ENCODE assay signal across 8 cellular contexts in genomic region chr19:7928741-7929701, GRCh38. TPM values are rescaled to one million over a fixed set of nuclear protein-coding genes. Genes with fewer than 3 reads are reported as not detected.
A peak's percentile ranks its signal among the peaks of the same experiment; 100 is the strongest.
DNase-seq lines count a peak whose midpoint lies in the region; ATAC-seq lines count a peak whose summit lies in the region.

No MANE protein-coding gene starts in this region.

- peaks cover 40% of the 10 kb centered on the region for H3K4me1 ChIP-seq in SJSA1 (replicated peaks)

- ATAC-seq in activated naive CD4-positive, alpha-beta T cell treated with anti-CD3 and anti-CD28 coated beads, Interleukin-2, amount 50 U/mL, for 72 hours: peak; percentile 19 to 47
- ATAC-seq in left ventricle myocardium superior: no peak
- no peak for ATAC-seq in HG02981 (IDR thresholded peaks at IDR 0.05; ENCODE audit: unreplicated experiment)
- no peak for ATAC-seq in HG03196 (IDR thresholded peaks at IDR 0.05; ENCODE audit: unreplicated experiment)

- no peaks in the 10 kb centered on the region for H3K9me3 Mint-ChIP-seq in activated naive CD4-positive, alpha-beta T cell treated with anti-CD3 and anti-CD28 coated beads, Interleukin-2, amount 50 U/mL, for 72 hours

- H3K9me3 ChIP-seq in SJSA1 (replicated peaks): peaks cover 5% of the 10 kb centered on the region

- peaks cover 50% of the 10 kb centered on the region for H3K36me3 ChIP-seq in SJSA1

- no peaks in the 10 kb centered on the region for H3K36me3 Mint-ChIP-seq in activated naive CD4-positive, alpha-beta T cell treated with anti-CD3 and anti-CD28 coated beads, Interleukin-2, amount 50 U/mL, for 72 hours

- peak overlapping the region; percentile 41 for H3K27ac ChIP-seq in SJSA1

- intact Hi-C loops in left ventricle myocardium superior (cut with micrococcal nuclease): no loop called here

- peak overlapping the region; percentile 52 to 87 for H3K27ac Mint-ChIP-seq in activated naive CD4-positive, alpha-beta T cell treated with anti-CD3 and anti-CD28 coated beads, Interleukin-2, amount 50 U/mL, for 72 hours

- peak; percentile 83 for DNase-seq in AG08396 (ENCODE audit: low spot score)
- peak; percentile 69 for DNase-seq in H4 (ENCODE audit: low spot score)
- DNase-seq in SJSA1 (ENCODE audit: low read depth in 1 of 2, low spot score in 2 of 2): peak; percentile 75 to 86
- peak in 1 of 2 donors; percentile 76 for DNase-seq in activated naive CD4-positive, alpha-beta T cell treated with anti-CD3 and anti-CD28 coated beads, Interleukin-2, amount 50 U/mL, for 72 hours (ENCODE audit: low spot score in 2 of 2)
- peak; percentile 64 for DNase-seq in left ventricle myocardium superior
- peak; percentile 45 for DNase-seq in stimulated activated CD4-positive, alpha-beta T cell treated with anti-CD3 and anti-CD28 coated beads, Interleukin-12 subunit alpha, Interleukin-12 subunit beta, amount 100 ng/mL, for 4 hours

- peaks cover 6% of the 10 kb centered on the region for H3K27me3 ChIP-seq in SJSA1 (replicated peaks)

- H3K4me3 ChIP-seq in SJSA1: no peak overlapping the region

RNA-seq across cellular contexts. Expression of gene CTXN1, which starts 3.1 kb away (rescaled TPM):
- total RNA-seq in H4 (2014; rRNA removed; shearing (Covaris generic)): 3.6 and 11.5 TPM in 2 replicates
- not detected in 2 replicates for total RNA-seq in SJSA1 (2014; rRNA removed; shearing (Covaris generic))
- under 1 TPM in 1 of 2 donors, not detected in 1; 0.78 TPM for total RNA-seq in activated naive CD4-positive, alpha-beta T cell treated with anti-CD3 and anti-CD28 coated beads, Interleukin-2, amount 50 U/mL, for 72 hours
- total RNA-seq in left ventricle myocardium superior: 0.20 TPM

RNA-seq across cellular contexts. Expression of gene SNAPC2, which starts 8.9 kb away (rescaled TPM):
- total RNA-seq in H4 (2014; rRNA removed; shearing (Covaris generic)): 23.5 and 27.0 TPM in 2 replicates
- total RNA-seq in SJSA1 (2014; rRNA removed; shearing (Covaris generic)): 26.6 and 27.8 TPM in 2 replicates
- 10 to 100 TPM; 16.0 to 22.0 TPM for total RNA-seq in activated naive CD4-positive, alpha-beta T cell treated with anti-CD3 and anti-CD28 coated beads, Interleukin-2, amount 50 U/mL, for 72 hours
- 9.7 TPM for total RNA-seq in left ventricle myocardium superior

RNA-seq across cellular contexts. Expression of gene TGFBR3L, which starts 14.4 kb away (rescaled TPM):
- total RNA-seq in H4 (2014; rRNA removed; shearing (Covaris generic)): not detected in 2 replicates
- not detected in 2 replicates for total RNA-seq in SJSA1 (2014; rRNA removed; shearing (Covaris generic))
- 1 to 10 TPM; 3.3 to 5.8 TPM for total RNA-seq in activated naive CD4-positive, alpha-beta T cell treated with anti-CD3 and anti-CD28 coated beads, Interleukin-2, amount 50 U/mL, for 72 hours
- 11.4 TPM for total RNA-seq in left ventricle myocardium superior

RNA-seq across cellular contexts. Expression of gene TIMM44, which starts 14.4 kb away (rescaled TPM):
- 64.9 and 86.8 TPM in 2 replicates for total RNA-seq in H4 (2014; rRNA removed; shearing (Covaris generic))
- 49.6 and 65.3 TPM in 2 replicates for total RNA-seq in SJSA1 (2014; rRNA removed; shearing (Covaris generic))
- 10 to 100 TPM; 66.0 to 99.3 TPM for total RNA-seq in activated naive CD4-positive, alpha-beta T cell treated with anti-CD3 and anti-CD28 coated beads, Interleukin-2, amount 50 U/mL, for 72 hours
- 115 TPM for total RNA-seq in left ventricle myocardium superior

RNA-seq across cellular contexts. Expression of gene MAP2K7, which starts 25.3 kb away (rescaled TPM):
- total RNA-seq in H4 (2014; rRNA removed; shearing (Covaris generic)): 2.9 and 4.2 TPM in 2 replicates
- total RNA-seq in SJSA1 (2014; rRNA removed; shearing (Covaris generic)): 3.2 and 9.7 TPM in 2 replicates
- 10 to 100 TPM; 38.4 to 55.3 TPM for total RNA-seq in activated naive CD4-positive, alpha-beta T cell treated with anti-CD3 and anti-CD28 coated beads, Interleukin-2, amount 50 U/mL, for 72 hours
- 30.4 TPM for total RNA-seq in left ventricle myocardium superior

Comparison
In these comparisons a context has a peak if more than half of its experiments do, and no peak if none do; other contexts are left out.
1. ATAC-seq: peak in activated naive CD4-positive, alpha-beta T cell treated with anti-CD3 and anti-CD28 coated beads, Interleukin-2, amount 50 U/mL, for 72 hours (2 of 2); none in left ventricle myocardium superior (single experiment), HG02981 (single experiment) and HG03196 (single experiment).